ENCODE assay signal across 9 cellular contexts in the genomic region with DNA sequence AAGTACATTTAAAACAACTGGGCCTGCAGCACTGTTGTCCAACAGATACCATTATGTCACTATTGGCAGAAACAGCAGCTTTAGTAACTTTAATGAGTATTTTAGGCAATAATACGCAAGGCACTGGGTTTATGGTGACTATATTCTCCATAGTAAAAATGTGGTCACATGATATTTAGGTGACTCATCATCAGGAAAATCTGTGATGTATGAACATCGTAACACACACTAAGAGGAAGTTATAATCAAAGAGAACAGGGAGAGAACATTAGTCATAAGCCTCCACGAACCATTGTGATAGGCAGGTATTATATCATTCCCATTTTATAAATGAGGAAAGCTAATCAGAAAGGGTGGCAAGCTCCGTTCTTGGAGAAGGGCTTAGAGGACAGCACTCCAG.
DNase-seq lines count a peak whose midpoint lies in the region; FAIRE-seq and TF ChIP-seq lines count a peak whose summit lies in the region.
"Had no signal": no experiment of that assay in that cellular context is flagged by ENCODE, and none has a peak within 500 bp of the region (broad histone marks: within the 10 kb centered on the region; RNA-seq: fewer than 3 reads in every experiment).

No MANE protein-coding gene starts in this region.

- H3K27me3 ChIP-seq in brain microvascular endothelial cell (replicated peaks): no peaks in the 10 kb centered on the region

- DNase-seq in AG08395 (ENCODE audit: low spot score) (peak; percentile 32), HTR-8/SVneo (ENCODE audit: insufficient read length, low spot score) (peak; percentile 60), brain microvascular endothelial cell (peak; percentile 34), kidney tubule cell (ENCODE audit: low spot score) (peak; percentile 86), NCI-H146 treated with DMSO at 0.1 percent for 48 hours (lab: John Stamatoyannopoulos, UW; ENCODE audit: unreplicated experiment) (no peak), GDM1 (lab: John Stamatoyannopoulos, UW) (no peak)
- DNase-seq in activated T-cell treated with anti-CD3 and anti-CD28 coated beads, Interleukin-2, amount 50 U/mL, for 1 hour: no peak
- DNase-seq in stimulated activated CD4-positive, alpha-beta T cell treated with anti-CD3 and anti-CD28 coated beads, Interleukin-4, amount 100 ng/mL, for 24 hours: no peak
- DNase-seq: left cardiac atrium had no signal

- H3K27ac ChIP-seq in brain microvascular endothelial cell: peak overlapping the region; percentile 38

- in situ Hi-C loops in brain microvascular endothelial cell (cut with HindIII; ENCODE audit: low pct_ligation_motif_present, low sequenced_read_pairs): loop anchor here (25.0 kb wide), 1 partner anchor 314 kb away; no protein-coding TSS in a partner anchor

- H3K36me3 ChIP-seq in brain microvascular endothelial cell (replicated peaks): peaks cover 5% of the 10 kb centered on the region

- no peak for TF ChIP-seq CTCF in brain microvascular endothelial cell (IDR thresholded peaks at IDR 0.05; ENCODE audit: low read depth, low read length, missing control alignments)

- H3K4me3 ChIP-seq in brain microvascular endothelial cell (ENCODE audit: low read depth, low read length): no peak overlapping the region

- no peak for FAIRE-seq in HTR-8/SVneo (lab: Jason Lieb, UNC)

Comparison
In these comparisons a context has a peak if more than half of its experiments do, and no peak if none do; other contexts are left out.
1. DNase-seq: peak in AG08395 (single experiment), HTR-8/SVneo (single experiment), brain microvascular endothelial cell (single experiment) and kidney tubule cell (single experiment); none in activated T-cell treated with anti-CD3 and anti-CD28 coated beads, Interleukin-2, amount 50 U/mL, for 1 hour (single experiment), NCI-H146 treated with DMSO at 0.1 percent for 48 hours (single experiment), GDM1 (single experiment) and stimulated activated CD4-positive, alpha-beta T cell treated with anti-CD3 and anti-CD28 coated beads, Interleukin-4, amount 100 ng/mL, for 24 hours (single experiment).